19 cellular contexts compared by ENCODE assay signal in genomic region chr5:147451125-147451524, GRCh38. TPM values are rescaled to one million over a fixed set of nuclear protein-coding genes. Genes with fewer than 3 reads are reported as not detected.
A peak's percentile ranks its signal among the peaks of the same experiment; 100 is the strongest.
DNase-seq lines count a peak whose midpoint lies in the region; ATAC-seq, FAIRE-seq and TF ChIP-seq lines count a peak whose summit lies in the region.
"Had no signal": no experiment of that assay in that cellular context is flagged by ENCODE, and none has a peak within 500 bp of the region (broad histone marks: within the 10 kb centered on the region; RNA-seq: fewer than 3 reads in every experiment).

No MANE protein-coding gene starts in this region.

- H3K79me2 ChIP-seq in astrocyte (ENCODE audit: insufficient read depth, low read length), result peaks cover 89% of the 10 kb centered on the region

- TF ChIP-seq CTCF in astrocyte (IDR thresholded peaks at IDR 0.05; ENCODE audit: insufficient read depth, low read depth, low read length), result no peak

- H3K27me3 ChIP-seq in H7 (ENCODE audit: control insufficient read depth, insufficient read depth, low read length) (no peaks in the 10 kb centered on the region), astrocyte (ENCODE audit: insufficient read depth, low read length) (no peaks in the 10 kb centered on the region), rectal smooth muscle tissue (ENCODE audit: control insufficient read depth, insufficient read depth, low read length) (no peaks in the 10 kb centered on the region)
- peaks cover 16% of the 10 kb centered on the region for H3K27me3 ChIP-seq in CD4-positive, alpha-beta memory T cell (ENCODE audit: insufficient read depth, low read length)
- H3K27me3 ChIP-seq in CD8-positive, alpha-beta memory T cell (ENCODE audit: insufficient read depth, low read length, poor library complexity, severe bottlenecking), result peaks cover 12% of the 10 kb centered on the region

- no peaks in the 10 kb centered on the region for H3K9me3 Mint-ChIP-seq in astrocyte (ENCODE audit: unreplicated experiment)
- H3K9me3 Mint-ChIP-seq in CD4-positive, alpha-beta memory T cell, result peaks cover 0 to 1% (median 0%) of the 10 kb centered on the region in 8 donors
- no peaks in the 10 kb centered on the region for H3K9me3 Mint-ChIP-seq in CD8-positive, alpha-beta memory T cell
- H3K9me3 Mint-ChIP-seq: activated naive CD8-positive, alpha-beta T cell treated with anti-CD3 and anti-CD28 coated beads, Interleukin-2, amount 10 ng/mL, durations not matched to agents 7 days and 5 days had no signal

- intact Hi-C loops in CD4-positive, alpha-beta memory T cell (cut with micrococcal nuclease), result loop anchor here (5.0 kb wide), 2 partner anchors 371 to 1281 kb away; no protein-coding TSS in a partner anchor

- peaks cover 34% of the 10 kb centered on the region for H3K4me1 ChIP-seq in astrocyte (ENCODE audit: insufficient read depth, low read length)
- peaks cover 44% of the 10 kb centered on the region for H3K4me1 ChIP-seq in rectal smooth muscle tissue (ENCODE audit: control insufficient read depth, insufficient read depth, low read length)
- H3K4me1 ChIP-seq in CD4-positive, alpha-beta memory T cell (ENCODE audit: insufficient read depth, low read length), result peaks cover 13% of the 10 kb centered on the region
- no peaks in the 10 kb centered on the region for H3K4me1 ChIP-seq in CD8-positive, alpha-beta memory T cell (ENCODE audit: insufficient read depth, low read length)

- H3K4me3 ChIP-seq in H7 (ENCODE audit: insufficient read depth, low read depth, low read length), result peak overlapping the region; percentile 93
- H3K4me3 ChIP-seq in astrocyte (ENCODE audit: insufficient read depth, low read depth, low read length), result no peak overlapping the region
- H3K4me3 ChIP-seq in iPS-11a (ENCODE audit: low read depth, low read length), result peak overlapping the region; percentile 91
- no peak overlapping the region for H3K4me3 ChIP-seq in rectal smooth muscle tissue (ENCODE audit: low read length)
- H3K4me3 ChIP-seq in CD4-positive, alpha-beta memory T cell (ENCODE audit: low read length in 2 of 2), result no peak overlapping the region
- no peak overlapping the region for H3K4me3 ChIP-seq in CD8-positive, alpha-beta memory T cell (ENCODE audit: low read length)

- peaks cover 5% of the 10 kb centered on the region for H3K36me3 ChIP-seq in H7 (replicated peaks; ENCODE audit: control insufficient read depth, insufficient read depth, low read length)
- H3K36me3 ChIP-seq in astrocyte (ENCODE audit: insufficient read depth, low read length), result peaks cover 6% of the 10 kb centered on the region
- no peaks in the 10 kb centered on the region for H3K36me3 ChIP-seq in rectal smooth muscle tissue (ENCODE audit: control insufficient read depth, insufficient read depth, low read length)
- no peaks in the 10 kb centered on the region for H3K36me3 ChIP-seq in CD4-positive, alpha-beta memory T cell (ENCODE audit: insufficient read depth, low read length)
- H3K36me3 ChIP-seq in CD8-positive, alpha-beta memory T cell (ENCODE audit: insufficient read depth, low read length), result no peaks in the 10 kb centered on the region

- H3K9ac ChIP-seq in astrocyte (ENCODE audit: low read length), result peak overlapping the region; percentile 92
- H3K9ac ChIP-seq in rectal smooth muscle tissue (ENCODE audit: low read length), result no peak overlapping the region

- peak overlapping the region; percentile 96 for H3K4me2 ChIP-seq in astrocyte (ENCODE audit: low read length)

- ATAC-seq in GM21737 (IDR thresholded peaks at IDR 0.05; ENCODE audit: unreplicated experiment), result no peak
- ATAC-seq: HCT116, left cardiac atrium had no signal

- H3K4me1 Mint-ChIP-seq in astrocyte (ENCODE audit: low read depth, unreplicated experiment), result peaks cover 50% of the 10 kb centered on the region
- peaks cover 7 to 18% (median 13%) of the 10 kb centered on the region in 4 donors for H3K4me1 Mint-ChIP-seq in CD4-positive, alpha-beta memory T cell
- H3K4me1 Mint-ChIP-seq in CD8-positive, alpha-beta memory T cell, result peaks cover 11 to 27% (median 23%) of the 10 kb centered on the region in 3 donors

- H3K9me3 ChIP-seq in astrocyte (ENCODE audit: insufficient read depth, low read depth, low read length), result no peaks in the 10 kb centered on the region
- H3K9me3 ChIP-seq in CD4-positive, alpha-beta memory T cell (ENCODE audit: control insufficient read depth in 1 of 2, low read length in 2 of 2), result no peaks in the 10 kb centered on the region
- H3K9me3 ChIP-seq in CD8-positive, alpha-beta memory T cell (ENCODE audit: low read length), result no peaks in the 10 kb centered on the region

- DNase-seq in H7, result no peak
- DNase-seq in astrocyte (ENCODE audit: low read depth), result no peak
- no peak for DNase-seq in CD4-positive, alpha-beta memory T cell
- DNase-seq in CD8-positive, alpha-beta memory T cell, result no peak
- no peak for DNase-seq in NCI-H345 treated with DMSO at 0.1 percent for 48 hours (lab: John Stamatoyannopoulos, UW; ENCODE audit: unreplicated experiment)
- DNase-seq: activated naive CD8-positive, alpha-beta T cell treated with anti-CD3 and anti-CD28 coated beads, Interleukin-2, amount 10 ng/mL, durations not matched to agents 7 days and 5 days; central memory CD4-positive, alpha-beta T cell; effector CD8-positive, alpha-beta T cell; hippocampal formation; left cardiac atrium; NCI-H1048; NCI-H774; stimulated activated CD4-positive, alpha-beta T cell treated with anti-CD3 and anti-CD28 coated beads, Interleukin-2, amount 100 ng/mL, for 48 hours had no signal

- peak overlapping the region; percentile 55 for H3K27ac Mint-ChIP-seq in astrocyte (ENCODE audit: unreplicated experiment)
- no peak overlapping the region for H3K27ac Mint-ChIP-seq in CD4-positive, alpha-beta memory T cell
- H3K27ac Mint-ChIP-seq in CD8-positive, alpha-beta memory T cell, result no peak overlapping the region
- H3K27ac Mint-ChIP-seq: activated naive CD8-positive, alpha-beta T cell treated with anti-CD3 and anti-CD28 coated beads, Interleukin-2, amount 10 ng/mL, durations not matched to agents 7 days and 5 days had no signal

- H3K27ac ChIP-seq in astrocyte (ENCODE audit: low read depth, low read length) (no peak overlapping the region), rectal smooth muscle tissue (ENCODE audit: low read depth, low read length) (peak overlapping the region; percentile 96)
- H3K27ac ChIP-seq in CD4-positive, alpha-beta memory T cell (ENCODE audit: low read depth, low read length), result no peak overlapping the region
- H3K27ac ChIP-seq in CD8-positive, alpha-beta memory T cell (ENCODE audit: low read depth, low read length), result no peak overlapping the region

- peaks cover 10% of the 10 kb centered on the region for H3K36me3 Mint-ChIP-seq in astrocyte (ENCODE audit: low read depth, unreplicated experiment)
- H3K36me3 Mint-ChIP-seq in CD4-positive, alpha-beta memory T cell, result no peaks in the 10 kb centered on the region
- H3K36me3 Mint-ChIP-seq in CD8-positive, alpha-beta memory T cell, result no peaks in the 10 kb centered on the region
- H3K36me3 Mint-ChIP-seq: activated naive CD8-positive, alpha-beta T cell treated with anti-CD3 and anti-CD28 coated beads, Interleukin-2, amount 10 ng/mL, durations not matched to agents 7 days and 5 days had no signal

- CTCF ChIA-PET in CD4-positive, alpha-beta memory T cell (lab: Charles Lee; ENCODE audit: partially characterized antibody), result interaction anchor here (1.1 kb wide), 1 partner anchor 370 kb away, joined by 3 read pairs; no protein-coding TSS in a partner anchor
- CTCF ChIA-PET in CD8-positive, alpha-beta memory T cell (lab: Charles Lee), result no interaction called here

- FAIRE-seq in astrocyte (lab: Jason Lieb, UNC), result no peak
- FAIRE-seq: GM19239, RCC 7860 had no signal

- H3K4me3 Mint-ChIP-seq in astrocyte (ENCODE audit: unreplicated experiment), result peak overlapping the region; percentile 94
- H3K4me3 Mint-ChIP-seq in CD4-positive, alpha-beta memory T cell, result no peak overlapping the region
- H3K4me3 Mint-ChIP-seq in CD8-positive, alpha-beta memory T cell, result peak overlapping the region in 1 of 7 donors; percentile 18
- H3K4me3 Mint-ChIP-seq: activated naive CD8-positive, alpha-beta T cell treated with anti-CD3 and anti-CD28 coated beads, Interleukin-2, amount 10 ng/mL, durations not matched to agents 7 days and 5 days had no signal

- peaks cover 69% of the 10 kb centered on the region for H4K20me1 ChIP-seq in astrocyte (ENCODE audit: insufficient read depth, low read length)

- POLR2A ChIA-PET in CD4-positive, alpha-beta memory T cell (lab: Charles Lee; ENCODE audit: partially characterized antibody), result no interaction called here
- POLR2A ChIA-PET in CD8-positive, alpha-beta memory T cell (lab: Charles Lee), result no interaction called here

- no peaks in the 10 kb centered on the region for H3K27me3 Mint-ChIP-seq in astrocyte (ENCODE audit: low read depth, unreplicated experiment)
- peaks cover 28 to 40% of the 10 kb centered on the region in 2 donors for H3K27me3 Mint-ChIP-seq in CD4-positive, alpha-beta memory T cell
- peaks cover 54 to 80% of the 10 kb centered on the region in 2 donors for H3K27me3 Mint-ChIP-seq in CD8-positive, alpha-beta memory T cell

- no peak overlapping the region for H2AFZ ChIP-seq in astrocyte (ENCODE audit: low read depth, low read length)

RNA-seq across cellular contexts. Expression of gene DPYSL3, which starts 58.7 kb away (rescaled TPM):
- total RNA-seq in H7 (2014; rRNA removed; shearing (Covaris generic)), result 184 and 312 TPM in 2 replicates
- 197 and 198 TPM in 2 replicates for total RNA-seq in astrocyte
- under 1 TPM; 0.06 to 0.25 TPM for total RNA-seq in CD4-positive, alpha-beta memory T cell
- not detected for polyA plus RNA-seq in CD4-positive, alpha-beta memory T cell
- total RNA-seq in CD8-positive, alpha-beta memory T cell, result under 1 TPM; 0.13 to 0.35 TPM
- not detected for polyA plus RNA-seq in CD8-positive, alpha-beta memory T cell
- total RNA-seq: activated naive CD8-positive, alpha-beta T cell treated with anti-CD3 and anti-CD28 coated beads, Interleukin-2, amount 10 ng/mL, durations not matched to agents 7 days and 5 days had no signal

Comparison
In these comparisons a context has a peak if more than half of its experiments do, and no peak if none do; other contexts are left out.
1. H3K4me3 ChIP-seq: peak in H7 (single experiment) and iPS-11a (single experiment); none in astrocyte (single experiment), rectal smooth muscle tissue (single experiment), CD4-positive, alpha-beta memory T cell (0 of 2) and CD8-positive, alpha-beta memory T cell (single experiment).
2. RNA of gene DPYSL3, which starts 58.7 kb away (total RNA-seq): 197 to 198 TPM in astrocyte and 184 to 312 TPM in H7; 0.13 to 0.35 TPM in CD8-positive, alpha-beta memory T cell and 0.06 to 0.25 TPM in CD4-positive, alpha-beta memory T cell; every median in the first group is over 100 times any median in the second.